Comparison of ENCODE assay signal across 8 cellular contexts in genomic region chr15:64067564-64068030, GRCh38. TPM values are rescaled to one million over a fixed set of nuclear protein-coding genes. Genes with fewer than 3 reads are reported as not detected.
DNase-seq lines count a peak whose midpoint lies in the region; ATAC-seq and TF ChIP-seq lines count a peak whose summit lies in the region.

No MANE protein-coding gene starts in this region.

- 19 to 26% (median 23%) methylated on average over 11 of the region's 11 CpGs for WGBS in stomach, 5 donors

- H3K27me3 ChIP-seq in fibroblast of lung (ENCODE audit: control insufficient read depth, insufficient read depth, low read length): no peaks in the 10 kb centered on the region
- H3K27me3 ChIP-seq in stomach: no peaks in the 10 kb centered on the region

- TF ChIP-seq POLR2A in stomach (IDR thresholded peaks at IDR 0.05): no peak

- intact Hi-C loops in stomach (cut with DNase I; ENCODE audit: low total_unique reads): loop anchor here (5.0 to 10.0 kb wide), 2 partner anchors 173 to 310 kb away; no protein-coding TSS in a partner anchor

- TF ChIP-seq EP300 in stomach (IDR thresholded peaks at IDR 0.05): no peak

- no peak overlapping the region for H2AFZ ChIP-seq in fibroblast of lung (ENCODE audit: low read length)

- H3K4me3 ChIP-seq in fibroblast of lung (replicated peaks in 1 of 4; ENCODE audit: control extremely low read depth in 1 of 4, insufficient read depth in 1 of 4, low read depth in 3 of 4, low read length in 4 of 4) (no peak overlapping the region), stomach (no peak overlapping the region)

- no peak overlapping the region for H3K4me3 Mint-ChIP-seq in nephron progenitor cell

- H3K36me3 ChIP-seq in fibroblast of lung (ENCODE audit: control insufficient read depth, insufficient read depth, low read length) (peaks cover 2% of the 10 kb centered on the region), stomach (peaks cover 3 to 14% (median 8%) of the 10 kb centered on the region in 4 donors)

- H3K79me2 ChIP-seq in fibroblast of lung (ENCODE audit: control insufficient read depth, insufficient read depth, low read length): no peaks in the 10 kb centered on the region

- peaks cover 15% of the 10 kb centered on the region for H3K36me3 Mint-ChIP-seq in nephron progenitor cell (ENCODE audit: low read depth)

- no peaks in the 10 kb centered on the region for H3K9me3 Mint-ChIP-seq in nephron progenitor cell

- H3K27me3 Mint-ChIP-seq in nephron progenitor cell (ENCODE audit: low read depth, poor library complexity): peaks cover 8% of the 10 kb centered on the region

- no peak overlapping the region for H3K27ac ChIP-seq in fibroblast of lung (ENCODE audit: insufficient read depth, low read length)
- H3K27ac ChIP-seq in stomach: no peak overlapping the region

- no peak overlapping the region for H3K9ac ChIP-seq in fibroblast of lung (ENCODE audit: insufficient read depth, low read length)

- H3K4me1 Mint-ChIP-seq in nephron progenitor cell: peaks cover 23% of the 10 kb centered on the region

- ATAC-seq in GM21390 (IDR thresholded peaks at IDR 0.05; ENCODE audit: unreplicated experiment): no peak

- no peaks in the 10 kb centered on the region for H4K20me1 ChIP-seq in fibroblast of lung (ENCODE audit: control insufficient read depth, extremely low read depth, insufficient read depth, low read length)

- TF ChIP-seq CTCF in fibroblast of lung (conservative IDR thresholded peaks at IDR 0.05 in 1 of 2, IDR thresholded peaks at IDR 0.05 in 1 of 2; ENCODE audit: low read depth in 1 of 2, low read length in 2 of 2): peak; percentile 78 to 88
- TF ChIP-seq CTCF in nephron progenitor cell (IDR thresholded peaks at IDR 0.05): peak; percentile 79
- TF ChIP-seq CTCF in stomach (IDR thresholded peaks at IDR 0.05): peak in 5 of 7 experiments; percentile 76 to 91 (median 77)

- H3K27ac Mint-ChIP-seq in nephron progenitor cell: no peak overlapping the region

- peak; percentile 70 for DNase-seq in DMS53 (lab: John Stamatoyannopoulos, UW)
- peak in 52 of 76 experiments; percentile 3 to 67 (median 38) for DNase-seq in HUDEP-2 (lab: John Stamatoyannopoulos, UW; ENCODE audit: unreplicated experiment in 76 of 76)
- peak; percentile 30 for DNase-seq in OCI-M2 (lab: John Stamatoyannopoulos, UW; ENCODE audit: unreplicated experiment)
- DNase-seq in activated T-cell treated with anti-CD3 and anti-CD28 coated beads, Interleukin-2, amount 50 U/mL, for 1 hour: peak; percentile 69
- DNase-seq in fibroblast of lung (ENCODE audit: low read depth in 2 of 2): peak; percentile 24 to 59
- peak; percentile 79 for DNase-seq in nephron progenitor cell
- DNase-seq in stomach: peak; percentile 72

- no peak overlapping the region for H3K4me2 ChIP-seq in fibroblast of lung (ENCODE audit: extremely low read depth, insufficient read depth, low read length)

- H3K9me3 ChIP-seq in fibroblast of lung (ENCODE audit: control insufficient read depth, insufficient read depth, low read depth, low read length) (no peaks in the 10 kb centered on the region), stomach (no peaks in the 10 kb centered on the region)

- peaks cover 14% of the 10 kb centered on the region for H3K4me1 ChIP-seq in fibroblast of lung (ENCODE audit: control insufficient read depth, extremely low read depth, insufficient read depth, low read length)
- peaks cover 24 to 41% (median 29%) of the 10 kb centered on the region in 4 donors for H3K4me1 ChIP-seq in stomach

RNA-seq across cellular contexts. Expression of gene DAPK2, which starts 21.3 kb away (rescaled TPM):
- total RNA-seq in fibroblast of lung (8.0 and 14.4 TPM in 2 replicates), stomach (100 to 1,000 TPM in 1 of 5 donors, 10 to 100 TPM in 3, 1 to 10 TPM in 1; 9.0 to 178 (median 16.8) TPM)
- polyA plus RNA-seq in fibroblast of lung (3.6 and 21.4 TPM in 2 replicates), stomach (10 to 100 TPM in 1 of 3 donors, 1 to 10 TPM in 2; 5.2 to 29.3 (median 5.3) TPM)
- 4.1 and 19.2 TPM in 2 replicates for polyA plus RNA-seq in fibroblast of lung (2012)
- polyA minus RNA-seq in fibroblast of lung (ENCODE audit: low replicate concordance): 7.2 and 22.5 TPM in 2 replicates

RNA-seq across cellular contexts. Expression of gene CIAO2A, which starts 26.0 kb away (rescaled TPM):
- total RNA-seq in fibroblast of lung: 59.1 and 94.5 TPM in 2 replicates
- 48.7 and 54.0 TPM in 2 replicates for polyA plus RNA-seq in fibroblast of lung
- polyA plus RNA-seq in fibroblast of lung (2012): 38.1 and 45.4 TPM in 2 replicates
- 4.0 and 4.8 TPM in 2 replicates for polyA minus RNA-seq in fibroblast of lung (ENCODE audit: low replicate concordance)
- 100 to 1,000 TPM in 3 of 5 donors, 10 to 100 TPM in 2; 27.2 to 425 (median 107) TPM for total RNA-seq in stomach
- 100 to 1,000 TPM in 2 of 3 donors, 10 to 100 TPM in 1; 58.8 to 158 (median 155) TPM for polyA plus RNA-seq in stomach

RNA-seq across cellular contexts. Expression of gene SNX1, which starts 28.2 kb away (rescaled TPM):
- 39.3 and 42.9 TPM in 2 replicates for total RNA-seq in fibroblast of lung
- 95.7 and 96.7 TPM in 2 replicates for polyA plus RNA-seq in fibroblast of lung
- 71.4 and 73.6 TPM in 2 replicates for polyA plus RNA-seq in fibroblast of lung (2012)
- polyA minus RNA-seq in fibroblast of lung (ENCODE audit: low replicate concordance): 69.8 and 87.3 TPM in 2 replicates
- total RNA-seq in stomach: 100 to 1,000 TPM in 1 of 5 donors, 10 to 100 TPM in 4; 61.2 to 119 (median 64.8) TPM
- polyA plus RNA-seq in stomach: 10 to 100 TPM; 38.8 to 62.3 (median 57.5) TPM
